13 cellular contexts compared by ENCODE assay signal in genomic region chrX:37818031-37818430, GRCh38. TPM values are rescaled to one million over a fixed set of nuclear protein-coding genes. Genes with fewer than 3 reads are reported as not detected.
DNase-seq lines count a peak whose midpoint lies in the region; ATAC-seq lines count a peak whose summit lies in the region.
"Had no signal": no experiment of that assay in that cellular context is flagged by ENCODE, and none has a peak within 500 bp of the region (broad histone marks: within the 10 kb centered on the region; RNA-seq: fewer than 3 reads in every experiment).

No MANE protein-coding gene starts in this region.

- DNase-seq in Kasumi-1 (lab: John Stamatoyannopoulos, UW), result peak; percentile 12 to 41
- peak; percentile 49 for DNase-seq in germinal center (ENCODE audit: low spot score)
- DNase-seq in HT-29 (ENCODE audit: low spot score), result no peak
- DNase-seq in GDM1 (lab: John Stamatoyannopoulos, UW), result no peak
- no peak for DNase-seq in activated CD4-positive, alpha-beta memory T cell treated with anti-CD3 and anti-CD28 coated beads, Interleukin-2, amount 10 ng/mL, durations not matched to agents 7 days and 5 days
- DNase-seq in COR-L47 (lab: John Stamatoyannopoulos, UW), result no peak
- DNase-seq: activated naive CD8-positive, alpha-beta T cell treated with anti-CD3 and anti-CD28 coated beads for 36 hours; NCI-H524 treated with DMSO at 0.1 percent for 48 hours; stimulated activated CD4-positive, alpha-beta T cell treated with anti-CD3 and anti-CD28 coated beads, Interleukin-2, amount 100 ng/mL, for 24 hours; upper lobe of left lung had no signal

- H3K27me3 Mint-ChIP-seq in activated CD4-positive, alpha-beta memory T cell treated with anti-CD3 and anti-CD28 coated beads, Interleukin-2, amount 10 ng/mL, durations not matched to agents 7 days and 5 days, result no peaks in the 10 kb centered on the region
- H3K27me3 Mint-ChIP-seq: activated naive CD8-positive, alpha-beta T cell treated with anti-CD3 and anti-CD28 coated beads for 36 hours had no signal

- no peak overlapping the region for H3K27ac Mint-ChIP-seq in activated CD4-positive, alpha-beta memory T cell treated with anti-CD3 and anti-CD28 coated beads, Interleukin-2, amount 10 ng/mL, durations not matched to agents 7 days and 5 days
- H3K27ac Mint-ChIP-seq: activated naive CD8-positive, alpha-beta T cell treated with anti-CD3 and anti-CD28 coated beads for 36 hours had no signal

- CTCF ChIA-PET in activated CD4-positive, alpha-beta memory T cell treated with anti-CD3 and anti-CD28 coated beads, Interleukin-2, amount 10 ng/mL, durations not matched to agents 7 days and 5 days (lab: Charles Lee), result interaction anchor here (1.5 kb wide), 1 partner anchor 73 kb away, joined by 4 read pairs; no protein-coding TSS in a partner anchor

- ATAC-seq in GM18861 (IDR thresholded peaks at IDR 0.05; ENCODE audit: unreplicated experiment), result peak; percentile 38
- peak; percentile 41 for ATAC-seq in HG02588 (IDR thresholded peaks at IDR 0.05; ENCODE audit: unreplicated experiment)

- no peaks in the 10 kb centered on the region for H3K9me3 Mint-ChIP-seq in activated CD4-positive, alpha-beta memory T cell treated with anti-CD3 and anti-CD28 coated beads, Interleukin-2, amount 10 ng/mL, durations not matched to agents 7 days and 5 days
- H3K9me3 Mint-ChIP-seq: activated naive CD8-positive, alpha-beta T cell treated with anti-CD3 and anti-CD28 coated beads for 36 hours had no signal

- H3K4me3 Mint-ChIP-seq in activated CD4-positive, alpha-beta memory T cell treated with anti-CD3 and anti-CD28 coated beads, Interleukin-2, amount 10 ng/mL, durations not matched to agents 7 days and 5 days, result no peak overlapping the region
- H3K4me3 Mint-ChIP-seq: activated naive CD8-positive, alpha-beta T cell treated with anti-CD3 and anti-CD28 coated beads for 36 hours; neural crest cell had no signal

- H3K36me3 Mint-ChIP-seq in activated CD4-positive, alpha-beta memory T cell treated with anti-CD3 and anti-CD28 coated beads, Interleukin-2, amount 10 ng/mL, durations not matched to agents 7 days and 5 days (ENCODE audit: low read depth), result no peaks in the 10 kb centered on the region
- H3K36me3 Mint-ChIP-seq: activated naive CD8-positive, alpha-beta T cell treated with anti-CD3 and anti-CD28 coated beads for 36 hours had no signal

- H3K4me1 Mint-ChIP-seq in activated CD4-positive, alpha-beta memory T cell treated with anti-CD3 and anti-CD28 coated beads, Interleukin-2, amount 10 ng/mL, durations not matched to agents 7 days and 5 days, result no peaks in the 10 kb centered on the region
- H3K4me1 Mint-ChIP-seq: neural crest cell had no signal

- POLR2A ChIA-PET in activated CD4-positive, alpha-beta memory T cell treated with anti-CD3 and anti-CD28 coated beads, Interleukin-2, amount 10 ng/mL, durations not matched to agents 7 days and 5 days (lab: Charles Lee), result no interaction called here

RNA-seq across cellular contexts. Expression of gene DYNLT3, which starts 29.3 kb away (rescaled TPM):
- 20.1 and 23.9 TPM in 2 replicates for total RNA-seq in HT-29 (2014; rRNA removed; shearing (Covaris generic))
- 10 to 100 TPM; 17.8 to 20.5 TPM for total RNA-seq in activated CD4-positive, alpha-beta memory T cell treated with anti-CD3 and anti-CD28 coated beads, Interleukin-2, amount 10 ng/mL, durations not matched to agents 7 days and 5 days

RNA-seq across cellular contexts. Expression of gene CYBB, which starts 38.2 kb away (rescaled TPM):
- total RNA-seq in HT-29 (2014; rRNA removed; shearing (Covaris generic)), result 0.34 and 0.58 TPM in 2 replicates
- total RNA-seq in activated CD4-positive, alpha-beta memory T cell treated with anti-CD3 and anti-CD28 coated beads, Interleukin-2, amount 10 ng/mL, durations not matched to agents 7 days and 5 days, result not detected
- total RNA-seq: neural crest cell had no signal

Comparison
In these comparisons a context has a peak if more than half of its experiments do, and no peak if none do; other contexts are left out.
1. DNase-seq: peak in Kasumi-1 (2 of 2) and germinal center (single experiment); none in HT-29 (single experiment), GDM1 (single experiment), activated CD4-positive, alpha-beta memory T cell treated with anti-CD3 and anti-CD28 coated beads, Interleukin-2, amount 10 ng/mL, durations not matched to agents 7 days and 5 days (single experiment) and COR-L47 (single experiment).